Comparison of ENCODE assay signal across 22 cellular contexts in genomic region chr9:94480205-94480604, GRCh38.
"Had no signal": no experiment of that assay in that cellular context is flagged by ENCODE, and none has a peak within 500 bp of the region (broad histone marks: within the 10 kb centered on the region; RNA-seq: fewer than 3 reads in every experiment).

No MANE protein-coding gene starts in this region.

- H3K27me3 ChIP-seq: cardiac muscle cell, transverse colon had no signal

- H3K9me3 Mint-ChIP-seq: activated T-cell treated with anti-CD3 and anti-CD28 coated beads, Interleukin-2, amount 50 U/mL, for 24 hours; activated T-helper 2 cell treated with anti-CD3 and anti-CD28 coated beads, Interferon-gamma antibody, Interleukin-2, Interleukin-4, amounts not matched to agents 10 μg/mL and 5 μg/mL and 100 μg/mL, durations not matched to agents 14 hours and 24 hours and 36 hours had no signal

- H3K36me3 ChIP-seq: cardiac muscle cell, heart left ventricle, lower lobe of right lung, transverse colon had no signal

- H3K27ac Mint-ChIP-seq: activated B cell treated with CpG ODN at 0.5 μM for 24 hours; activated CD4-positive, alpha-beta T cell treated with anti-CD3 and anti-CD28 coated beads for 36 hours; activated T-cell treated with anti-CD3 and anti-CD28 coated beads, Interleukin-2, amount 50 U/mL, for 24 hours; activated T-helper 2 cell treated with anti-CD3 and anti-CD28 coated beads, Interferon-gamma antibody, Interleukin-2, Interleukin-4, amounts not matched to agents 10 μg/mL and 5 μg/mL and 100 μg/mL, durations not matched to agents 14 hours and 24 hours and 36 hours; stimulated activated naive B cell treated with anti-CD40 and anti-IgM and Interleukin-4, amounts not matched to agents 10 μg/mL and 1 μg/mL and 100 μg/mL, for 72 hours had no signal

- H3K4me3 Mint-ChIP-seq: activated B cell treated with CpG ODN at 0.5 μM for 24 hours; activated CD4-positive, alpha-beta T cell treated with anti-CD3 and anti-CD28 coated beads for 36 hours; activated T-cell treated with anti-CD3 and anti-CD28 coated beads, Interleukin-2, amount 50 U/mL, for 24 hours; neural crest cell; stimulated activated naive B cell treated with anti-CD40 and anti-IgM and Interleukin-4, amounts not matched to agents 10 μg/mL and 1 μg/mL and 100 μg/mL, for 72 hours had no signal

- H3K9me3 ChIP-seq: heart left ventricle, lower lobe of right lung, mucosa of descending colon, transverse colon had no signal

- DNase-seq: activated B cell treated with CpG ODN at 0.5 μM for 24 hours; activated CD4-positive, alpha-beta T cell treated with anti-CD3 and anti-CD28 coated beads for 36 hours; activated CD4-positive, alpha-beta T cell treated with anti-CD3 and anti-CD28 coated beads, Interleukin-2, amount 50 U/mL, for 4 hours; activated CD8-positive, alpha-beta memory T cell treated with anti-CD3 and anti-CD28 coated beads for 24 hours; activated CD8-positive, alpha-beta memory T cell treated with anti-CD3 and anti-CD28 coated beads, Interleukin-2, amount 50 U/mL, for 4 hours; activated naive CD4-positive, alpha-beta T cell; activated T-cell treated with anti-CD3 and anti-CD28 coated beads, Interleukin-2, amount 50 U/mL, for 24 hours; cortex of kidney; heart left ventricle; kidney; lower lobe of right lung; mesendoderm; mucosa of descending colon; small intestine; stimulated activated CD4-positive, alpha-beta T cell treated with anti-CD3 and anti-CD28 coated beads, Interleukin-2, amount 100 ng/mL, for 24 hours; stimulated activated naive B cell treated with anti-CD40 and anti-IgM and Interleukin-4, amounts not matched to agents 10 μg/mL and 1 μg/mL and 100 μg/mL, for 72 hours; T-helper 9 cell; transverse colon had no signal

- H3K27ac ChIP-seq: cardiac muscle cell, heart left ventricle, lower lobe of right lung, transverse colon had no signal

- H3K4me1 Mint-ChIP-seq: activated B cell treated with CpG ODN at 0.5 μM for 24 hours; activated CD4-positive, alpha-beta T cell treated with anti-CD3 and anti-CD28 coated beads for 36 hours; neural crest cell had no signal

- H3K4me3 ChIP-seq: cardiac muscle cell, heart left ventricle, lower lobe of right lung, mucosa of descending colon, transverse colon had no signal

- H3K4me1 ChIP-seq: heart left ventricle, lower lobe of right lung, transverse colon had no signal

- ATAC-seq: activated CD4-positive, alpha-beta T cell treated with anti-CD3 and anti-CD28 coated beads for 36 hours; mucosa of descending colon; sciatic nerve had no signal
